In the genomic region with DNA sequence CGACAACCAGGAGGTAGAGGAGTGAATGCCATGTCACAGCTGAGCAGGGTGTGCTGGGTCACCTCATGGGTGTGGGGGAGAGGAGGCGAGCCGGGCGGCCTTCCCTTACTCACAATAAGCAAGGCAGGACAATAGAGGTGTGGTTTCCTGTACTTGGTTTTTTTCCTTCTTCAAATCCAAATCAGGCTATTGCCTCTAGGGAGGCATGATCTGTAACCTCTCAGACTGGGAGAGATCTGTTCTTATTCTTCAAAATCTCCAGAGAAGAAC, we compare ENCODE assay signal across 20 cellular contexts.
"Had no signal": no experiment of that assay in that cellular context is flagged by ENCODE, and none has a peak within 500 bp of the region (broad histone marks: within the 10 kb centered on the region; RNA-seq: fewer than 3 reads in every experiment).

No MANE protein-coding gene starts in this region.

- H3K27ac Mint-ChIP-seq: activated naive CD4-positive, alpha-beta T cell treated with anti-CD3 and anti-CD28 coated beads for 36 hours; activated naive CD8-positive, alpha-beta T cell treated with anti-CD3 and anti-CD28 coated beads, Interleukin-2, amount 50 U/mL, for 24 hours; activated T-helper 17 cell treated with anti-CD3 and anti-CD28 coated beads, Interleukin-2, amount 50 U/mL, for 72 hours; natural killer cell; T-cell had no signal

- H3K27me3 ChIP-seq: ascending aorta, sigmoid colon, stomach, testis had no signal

- H3K4me1 Mint-ChIP-seq: activated naive CD8-positive, alpha-beta T cell treated with anti-CD3 and anti-CD28 coated beads, Interleukin-2, amount 50 U/mL, for 24 hours; activated T-helper 17 cell treated with anti-CD3 and anti-CD28 coated beads, Interleukin-2, amount 50 U/mL, for 72 hours; natural killer cell; T-cell had no signal

- H3K36me3 ChIP-seq: ascending aorta, sigmoid colon, stomach had no signal

- H3K27me3 Mint-ChIP-seq: T-cell had no signal

- H3K9me3 Mint-ChIP-seq: activated naive CD4-positive, alpha-beta T cell treated with anti-CD3 and anti-CD28 coated beads for 36 hours; activated naive CD8-positive, alpha-beta T cell treated with anti-CD3 and anti-CD28 coated beads, Interleukin-2, amount 50 U/mL, for 24 hours; activated T-helper 17 cell treated with anti-CD3 and anti-CD28 coated beads, Interleukin-2, amount 50 U/mL, for 72 hours; natural killer cell; T-cell had no signal

- H3K4me1 ChIP-seq: ascending aorta, psoas muscle, testis had no signal

- H3K4me3 ChIP-seq: ascending aorta, psoas muscle, sigmoid colon, stomach, testis had no signal

- H3K9me3 ChIP-seq: ascending aorta, psoas muscle, sigmoid colon, stomach, testis had no signal

- H3K4me3 Mint-ChIP-seq: activated naive CD4-positive, alpha-beta T cell treated with anti-CD3 and anti-CD28 coated beads for 36 hours; activated naive CD8-positive, alpha-beta T cell treated with anti-CD3 and anti-CD28 coated beads, Interleukin-2, amount 50 U/mL, for 24 hours; activated T-helper 17 cell treated with anti-CD3 and anti-CD28 coated beads, Interleukin-2, amount 50 U/mL, for 72 hours; natural killer cell; T-cell had no signal

- H3K36me3 Mint-ChIP-seq: natural killer cell, T-cell had no signal

- FAIRE-seq: colon, endometrium had no signal

- H3K27ac ChIP-seq: ascending aorta, psoas muscle, sigmoid colon, stomach, testis, VCaP had no signal

- DNase-seq: activated CD4-positive, alpha-beta T cell treated with anti-CD3 and anti-CD28 coated beads, Interleukin-2, amount 50 U/mL, for 48 hours; activated naive CD4-positive, alpha-beta T cell treated with anti-CD3 and anti-CD28 coated beads for 36 hours; activated naive CD8-positive, alpha-beta T cell treated with anti-CD3 and anti-CD28 coated beads, Interleukin-2, amount 50 U/mL, for 24 hours; foreskin melanocyte; left colon; mammary epithelial cell; natural killer cell; occipital lobe; psoas muscle; sigmoid colon; stimulated activated CD4-positive, alpha-beta T cell treated with anti-CD3 and anti-CD28 coated beads, Interleukin-1b, Interleukin-23, amount 100 ng/mL, for 48 hours; stomach; T-cell; T1000; testis had no signal
